Comparison of ENCODE assay signal across 11 cellular contexts in the genomic region with DNA sequence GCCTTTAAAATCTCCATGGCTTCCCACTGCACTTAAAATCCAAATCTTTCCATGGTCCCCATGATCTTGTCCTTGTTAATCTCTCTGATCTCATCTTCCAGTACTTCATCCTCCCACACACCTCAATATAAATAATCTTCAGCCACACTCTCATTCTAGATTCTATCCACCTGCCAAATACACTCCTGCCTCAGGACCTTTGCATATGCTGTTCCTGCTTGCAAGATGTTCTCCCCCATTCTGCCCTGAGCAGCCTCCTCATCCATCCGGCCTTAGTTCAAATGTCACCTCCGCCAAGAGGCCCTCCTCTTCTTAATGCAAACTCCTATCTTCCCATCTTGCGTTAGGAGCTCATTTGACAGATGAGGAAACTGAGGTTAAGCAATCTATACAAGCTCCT.
DNase-seq lines count a peak whose midpoint lies in the region; TF ChIP-seq lines count a peak whose summit lies in the region.
"Had no signal": no experiment of that assay in that cellular context is flagged by ENCODE, and none has a peak within 500 bp of the region (broad histone marks: within the 10 kb centered on the region; RNA-seq: fewer than 3 reads in every experiment).

No MANE protein-coding gene starts in this region.

- peaks cover 2% of the 10 kb centered on the region for H3K36me3 Mint-ChIP-seq in activated naive CD4-positive, alpha-beta T cell treated with anti-CD3 and anti-CD28 coated beads for 36 hours (ENCODE audit: low read depth)
- H3K36me3 Mint-ChIP-seq in activated CD4-positive, alpha-beta memory T cell treated with anti-CD3 and anti-CD28 coated beads, Interleukin-2, amount 10 ng/mL, durations not matched to agents 7 days and 5 days (ENCODE audit: low read depth): peaks cover 80% of the 10 kb centered on the region
- H3K36me3 Mint-ChIP-seq in endothelial cell (ENCODE audit: low read depth, unreplicated experiment): peaks cover 73% of the 10 kb centered on the region

- POLR2A ChIA-PET in activated CD4-positive, alpha-beta memory T cell treated with anti-CD3 and anti-CD28 coated beads, Interleukin-2, amount 10 ng/mL, durations not matched to agents 7 days and 5 days (lab: Charles Lee): interaction anchor here (1.0 to 4.3 kb wide), 9 partner anchors 9 to 126 kb away, joined by 3 to 58 read pairs (median 8); partner anchors contain the start of gene PREX1

- H3K27ac ChIP-seq in substantia nigra (ENCODE audit: low read depth, low read length, poor library complexity, severe bottlenecking): peak overlapping the region; percentile 90
- H3K27ac ChIP-seq: suprapubic skin had no signal

- H3K4me3 Mint-ChIP-seq in activated naive CD4-positive, alpha-beta T cell treated with anti-CD3 and anti-CD28 coated beads for 36 hours: no peak overlapping the region
- no peak overlapping the region for H3K4me3 Mint-ChIP-seq in activated CD4-positive, alpha-beta memory T cell treated with anti-CD3 and anti-CD28 coated beads, Interleukin-2, amount 10 ng/mL, durations not matched to agents 7 days and 5 days
- H3K4me3 Mint-ChIP-seq in endothelial cell (ENCODE audit: unreplicated experiment): peak overlapping the region; percentile 68

- DNase-seq in activated naive CD4-positive, alpha-beta T cell treated with anti-CD3 and anti-CD28 coated beads for 36 hours: no peak
- DNase-seq in activated naive CD4-positive, alpha-beta T cell (lab: John Stamatoyannopoulos, UW): no peak
- DNase-seq in activated CD4-positive, alpha-beta memory T cell treated with anti-CD3 and anti-CD28 coated beads, Interleukin-2, amount 10 ng/mL, durations not matched to agents 7 days and 5 days: no peak
- DNase-seq in endothelial cell (ENCODE audit: low spot score) (no peak), substantia nigra (lab: John Stamatoyannopoulos, UW) (no peak), amygdala (lab: John Stamatoyannopoulos, UW) (no peak)
- DNase-seq in stimulated activated CD4-positive, alpha-beta T cell treated with anti-CD3 and anti-CD28 coated beads, Interleukin-4, amount 100 ng/mL, for 4 hours: no peak
- no peak for DNase-seq in stimulated activated CD4-positive, alpha-beta T cell treated with anti-CD3 and anti-CD28 coated beads, Interleukin-12 subunit alpha, Interleukin-12 subunit beta, amount 100 ng/mL, for 4 hours
- DNase-seq: Right ventricle myocardium superior, T-helper 9 cell had no signal

- no peaks in the 10 kb centered on the region for H3K27me3 Mint-ChIP-seq in activated naive CD4-positive, alpha-beta T cell treated with anti-CD3 and anti-CD28 coated beads for 36 hours (ENCODE audit: low read depth)
- no peaks in the 10 kb centered on the region for H3K27me3 Mint-ChIP-seq in activated CD4-positive, alpha-beta memory T cell treated with anti-CD3 and anti-CD28 coated beads, Interleukin-2, amount 10 ng/mL, durations not matched to agents 7 days and 5 days
- H3K27me3 Mint-ChIP-seq in endothelial cell (ENCODE audit: unreplicated experiment): peaks cover 34% of the 10 kb centered on the region

- intact Hi-C loops in activated naive CD4-positive, alpha-beta T cell treated with anti-CD3 and anti-CD28 coated beads for 36 hours (cut with micrococcal nuclease): no loop called here

- no peak for TF ChIP-seq CTCF in endothelial cell (IDR thresholded peaks at IDR 0.05; ENCODE audit: unreplicated experiment)

- peaks cover 38% of the 10 kb centered on the region for H3K4me1 Mint-ChIP-seq in activated naive CD4-positive, alpha-beta T cell treated with anti-CD3 and anti-CD28 coated beads for 36 hours (ENCODE audit: low read depth)
- H3K4me1 Mint-ChIP-seq in activated CD4-positive, alpha-beta memory T cell treated with anti-CD3 and anti-CD28 coated beads, Interleukin-2, amount 10 ng/mL, durations not matched to agents 7 days and 5 days: peaks cover 69% of the 10 kb centered on the region
- H3K4me1 Mint-ChIP-seq in endothelial cell (ENCODE audit: unreplicated experiment): peaks cover 81% of the 10 kb centered on the region

- CTCF ChIA-PET in activated naive CD4-positive, alpha-beta T cell treated with anti-CD3 and anti-CD28 coated beads for 36 hours (lab: Charles Lee): interaction anchor here (1.0 kb wide), 2 partner anchors 27 to 115 kb away, joined by 3 read pairs; no protein-coding TSS in a partner anchor
- CTCF ChIA-PET in activated CD4-positive, alpha-beta memory T cell treated with anti-CD3 and anti-CD28 coated beads, Interleukin-2, amount 10 ng/mL, durations not matched to agents 7 days and 5 days (lab: Charles Lee): no interaction called here

- peak overlapping the region; percentile 1 for H3K27ac Mint-ChIP-seq in activated naive CD4-positive, alpha-beta T cell treated with anti-CD3 and anti-CD28 coated beads for 36 hours
- peak overlapping the region; percentile 93 for H3K27ac Mint-ChIP-seq in activated CD4-positive, alpha-beta memory T cell treated with anti-CD3 and anti-CD28 coated beads, Interleukin-2, amount 10 ng/mL, durations not matched to agents 7 days and 5 days
- peak overlapping the region; percentile 99 for H3K27ac Mint-ChIP-seq in endothelial cell (ENCODE audit: unreplicated experiment)

- peaks cover 3% of the 10 kb centered on the region for H3K9me3 Mint-ChIP-seq in activated naive CD4-positive, alpha-beta T cell treated with anti-CD3 and anti-CD28 coated beads for 36 hours
- peaks cover 5% of the 10 kb centered on the region for H3K9me3 Mint-ChIP-seq in activated CD4-positive, alpha-beta memory T cell treated with anti-CD3 and anti-CD28 coated beads, Interleukin-2, amount 10 ng/mL, durations not matched to agents 7 days and 5 days
- H3K9me3 Mint-ChIP-seq in endothelial cell (ENCODE audit: unreplicated experiment): no peaks in the 10 kb centered on the region

Comparison
In these comparisons a context has a peak if more than half of its experiments do, and no peak if none do; other contexts are left out.
1. H3K27ac Mint-ChIP-seq: peak in every context shown above with its lines; median percentile 99 in endothelial cell; 93 in activated CD4-positive, alpha-beta memory T cell treated with anti-CD3 and anti-CD28 coated beads, Interleukin-2, amount 10 ng/mL, durations not matched to agents 7 days and 5 days; 1 in activated naive CD4-positive, alpha-beta T cell treated with anti-CD3 and anti-CD28 coated beads for 36 hours.